ENCODE assay signal across 8 cellular contexts in genomic region chr18:24014986-24015896, GRCh38. TPM values are rescaled to one million over a fixed set of nuclear protein-coding genes. Genes with fewer than 3 reads are reported as not detected.
DNase-seq lines count a peak whose midpoint lies in the region; ATAC-seq and TF ChIP-seq lines count a peak whose summit lies in the region.

No MANE protein-coding gene starts in this region.

- H3K36me3 ChIP-seq in esophagus muscularis mucosa (peaks cover 0 to 4% (median 0%) of the 10 kb centered on the region in 4 donors), mucosa of rectum (ENCODE audit: control insufficient read depth in 2 of 2, insufficient read depth in 2 of 2, low read length in 2 of 2) (no peaks in the 10 kb centered on the region), subcutaneous abdominal adipose tissue (ENCODE audit: control insufficient read depth in 5 of 5, insufficient read depth in 5 of 5, low read length in 5 of 5) (no peaks in the 10 kb centered on the region)

- peak; percentile 38 for DNase-seq in SIG-M5 treated with dmso at 0.1 percent for 504 hours (lab: John Stamatoyannopoulos, UW; ENCODE audit: unreplicated experiment)
- DNase-seq in SIG-M5 (lab: John Stamatoyannopoulos, UW) = no peak
- peak; percentile 19 to 56 for DNase-seq in NOMO-1 (lab: John Stamatoyannopoulos, UW; ENCODE audit: unreplicated experiment in 2 of 2)
- DNase-seq in activated T-cell treated with anti-CD3 and anti-CD28 coated beads, Interleukin-2, amount 50 U/mL, for 72 hours = peak; percentile 60 to 71
- no peak for DNase-seq in esophagus muscularis mucosa (ENCODE audit: extremely low spot score)

- H3K4me3 Mint-ChIP-seq in activated T-cell treated with anti-CD3 and anti-CD28 coated beads, Interleukin-2, amount 50 U/mL, for 72 hours = peak overlapping the region; percentile 95 to 98

- peak; percentile 20 to 22 for ATAC-seq in activated T-cell treated with anti-CD3 and anti-CD28 coated beads, Interleukin-2, amount 50 U/mL, for 72 hours (replicated peaks in 1 of 2)
- no peak for ATAC-seq in GM18520 (IDR thresholded peaks at IDR 0.05; ENCODE audit: unreplicated experiment)

- peak overlapping the region; percentile 81 to 91 (median 86) for H3K27ac ChIP-seq in esophagus muscularis mucosa (replicated peaks in 1 of 4)
- peak overlapping the region; percentile 61 to 69 for H3K27ac ChIP-seq in mucosa of rectum (ENCODE audit: low read depth in 2 of 2, low read length in 2 of 2)
- H3K27ac ChIP-seq in subcutaneous abdominal adipose tissue (ENCODE audit: low read depth, low read length) = peak overlapping the region; percentile 96

- H3K4me3 ChIP-seq in esophagus muscularis mucosa (peak overlapping the region; percentile 71 to 96 (median 82)), mucosa of rectum (ENCODE audit: low read length in 2 of 2) (peak overlapping the region; percentile 73 to 76), subcutaneous abdominal adipose tissue (ENCODE audit: low read depth in 1 of 5, low read length in 5 of 5) (peak overlapping the region; percentile 58 to 90 (median 81))

- TF ChIP-seq CTCF in esophagus muscularis mucosa (IDR thresholded peaks at IDR 0.05) = no peak

- no peaks in the 10 kb centered on the region for H3K27me3 Mint-ChIP-seq in activated T-cell treated with anti-CD3 and anti-CD28 coated beads, Interleukin-2, amount 50 U/mL, for 72 hours (ENCODE audit: low read depth)

- H3K4me1 ChIP-seq in esophagus muscularis mucosa (peaks cover 10 to 31% (median 24%) of the 10 kb centered on the region in 4 donors), mucosa of rectum (ENCODE audit: control insufficient read depth in 2 of 2, insufficient read depth in 2 of 2, low read length in 2 of 2) (peaks cover 0 to 4% of the 10 kb centered on the region in 2 donors), subcutaneous abdominal adipose tissue (ENCODE audit: control insufficient read depth in 5 of 5, insufficient read depth in 5 of 5, low read length in 5 of 5) (peaks cover 7 to 69% (median 61%) of the 10 kb centered on the region in 5 donors)

- H3K36me3 Mint-ChIP-seq in activated T-cell treated with anti-CD3 and anti-CD28 coated beads, Interleukin-2, amount 50 U/mL, for 72 hours (ENCODE audit: insufficient read depth in 2 of 2) = peaks cover 1 to 4% of the 10 kb centered on the region in 2 donors

- H3K27me3 ChIP-seq in esophagus muscularis mucosa (no peaks in the 10 kb centered on the region), mucosa of rectum (ENCODE audit: control insufficient read depth in 2 of 2, insufficient read depth in 2 of 2, low read length in 2 of 2) (no peaks in the 10 kb centered on the region), subcutaneous abdominal adipose tissue (ENCODE audit: control insufficient read depth in 5 of 5, insufficient read depth in 4 of 5, low read length in 5 of 5) (no peaks in the 10 kb centered on the region)

- H3K9ac ChIP-seq in mucosa of rectum (ENCODE audit: low read depth in 1 of 2, low read length in 2 of 2) (peak overlapping the region; percentile 43 to 69), subcutaneous abdominal adipose tissue (ENCODE audit: low read length in 5 of 5) (peak overlapping the region; percentile 52 to 78 (median 71))

- TF ChIP-seq POLR2A in esophagus muscularis mucosa (IDR thresholded peaks at IDR 0.05; ENCODE audit: low read depth) = no peak

- H3K9me3 Mint-ChIP-seq in activated T-cell treated with anti-CD3 and anti-CD28 coated beads, Interleukin-2, amount 50 U/mL, for 72 hours = no peaks in the 10 kb centered on the region

- H3K27ac Mint-ChIP-seq in activated T-cell treated with anti-CD3 and anti-CD28 coated beads, Interleukin-2, amount 50 U/mL, for 72 hours = peak overlapping the region; percentile 90

- H3K4me1 Mint-ChIP-seq in activated T-cell treated with anti-CD3 and anti-CD28 coated beads, Interleukin-2, amount 50 U/mL, for 72 hours (ENCODE audit: low read depth) = peaks cover 77% of the 10 kb centered on the region

- TF ChIP-seq EP300 in esophagus muscularis mucosa (IDR thresholded peaks at IDR 0.05) = no peak

- H3K9me3 ChIP-seq in esophagus muscularis mucosa (no peaks in the 10 kb centered on the region), mucosa of rectum (ENCODE audit: control insufficient read depth in 2 of 2, low read length in 2 of 2) (no peaks in the 10 kb centered on the region), subcutaneous abdominal adipose tissue (ENCODE audit: control insufficient read depth in 5 of 5, low read length in 5 of 5) (no peaks in the 10 kb centered on the region)

- WGBS in esophagus muscularis mucosa = 5% methylated on average over 23 of the region's 55 CpGs

- intact Hi-C loops in esophagus muscularis mucosa (cut with DNase I) = loop anchor here (5.0 to 10.0 kb wide), 3 partner anchors 60 to 180 kb away; no protein-coding TSS in a partner anchor

RNA-seq across cellular contexts. Expression of gene TTC39C, which starts 0.7 kb away (rescaled TPM):
- total RNA-seq in activated T-cell treated with anti-CD3 and anti-CD28 coated beads, Interleukin-2, amount 50 U/mL, for 72 hours = 10 to 100 TPM; 38.8 to 41.3 TPM
- total RNA-seq in esophagus muscularis mucosa = 10 to 100 TPM; 32.3 to 45.4 (median 34.8) TPM

Comparison
In these comparisons a context has a peak if more than half of its experiments do, and no peak if none do; other contexts are left out.
1. DNase-seq: peak in SIG-M5 treated with dmso at 0.1 percent for 504 hours (single experiment), NOMO-1 (2 of 2) and activated T-cell treated with anti-CD3 and anti-CD28 coated beads, Interleukin-2, amount 50 U/mL, for 72 hours (2 of 2); none in SIG-M5 (single experiment) and esophagus muscularis mucosa (single experiment).
2. Peak in every context shown above with its lines, with median percentiles within 50 percentile points of each other: H3K27ac ChIP-seq and H3K4me3 ChIP-seq.